Comparison of ENCODE assay signal across 18 cellular contexts in the genomic region with DNA sequence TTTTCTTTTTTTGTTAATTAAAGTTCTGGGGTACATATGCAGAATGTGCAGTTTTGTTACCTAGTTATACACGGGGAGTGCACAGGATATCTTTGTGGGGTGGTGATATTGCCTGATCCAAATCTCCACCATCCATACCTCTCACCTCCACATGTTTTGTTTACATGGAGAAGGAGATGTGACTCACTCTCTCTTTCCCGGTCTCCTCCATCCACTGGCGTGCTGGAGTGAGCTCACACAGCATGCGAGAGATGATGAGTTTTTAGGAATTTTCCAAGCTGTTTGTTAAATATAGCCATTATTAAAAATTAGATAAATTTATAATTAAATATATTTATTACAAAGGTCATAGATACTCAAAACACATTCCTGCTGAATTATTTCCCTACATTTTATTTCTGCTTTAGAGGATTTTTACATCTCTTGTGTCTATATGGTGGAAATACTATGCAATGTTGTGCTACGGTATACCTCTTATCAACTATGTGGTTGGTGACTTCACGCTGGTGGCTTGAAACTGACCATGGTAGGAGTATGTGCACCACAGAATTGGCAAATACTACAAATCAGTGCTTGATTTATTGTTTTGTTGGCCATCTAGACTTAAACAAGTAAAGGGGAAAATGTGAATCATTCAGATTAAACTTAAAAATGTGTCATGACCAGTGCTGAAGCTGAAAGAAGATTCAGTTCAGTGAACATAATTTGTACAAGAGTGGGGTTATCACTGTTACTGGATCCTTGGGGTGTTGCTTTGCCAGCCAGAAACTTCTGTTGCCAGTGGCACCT.
DNase-seq lines count a peak whose midpoint lies in the region; ATAC-seq, FAIRE-seq and TF ChIP-seq lines count a peak whose summit lies in the region.
"Had no signal": no experiment of that assay in that cellular context is flagged by ENCODE, and none has a peak within 500 bp of the region (broad histone marks: within the 10 kb centered on the region; RNA-seq: fewer than 3 reads in every experiment).

No MANE protein-coding gene starts in this region.

- H3K4me1 ChIP-seq in testis (no peaks in the 10 kb centered on the region), body of pancreas (no peaks in the 10 kb centered on the region)
- H3K4me1 ChIP-seq: right atrium auricular region had no signal

- no peak for FAIRE-seq in urothelium cell line (lab: Jason Lieb, UNC)

- DNase-seq in HK-2 (ENCODE audit: unreplicated experiment): peak; percentile 16
- peak; percentile 97 for DNase-seq in amniotic epithelial cell (ENCODE audit: low read depth)
- DNase-seq in fibroblast of the aortic adventitia (ENCODE audit: low read depth): peak; percentile 85
- peak; percentile 17 for DNase-seq in urothelium cell line (ENCODE audit: low spot score)
- no peak for DNase-seq in testis
- no peak for DNase-seq in left cardiac atrium
- no peak for DNase-seq in body of pancreas
- DNase-seq: activated CD4-positive, alpha-beta T cell treated with anti-CD3 and anti-CD28 coated beads, Interleukin-2, amount 50 U/mL, for 48 hours; amygdala; CD4-positive, alpha-beta T cell; heart left ventricle; KG1; naive B cell; NCI-H1694 treated with DMSO at 0.1 percent for 48 hours; NCI-H526 treated with DMSO at 0.1 percent for 48 hours; stimulated activated CD4-positive, alpha-beta T cell treated with anti-CD3 and anti-CD28 coated beads, Interleukin-4, amount 100 ng/mL, for 24 hours had no signal

- H3K4me3 ChIP-seq in fibroblast of the aortic adventitia (ENCODE audit: low read depth, low read length) (no peak overlapping the region), testis (no peak overlapping the region), body of pancreas (no peak overlapping the region)
- H3K4me3 ChIP-seq: heart left ventricle, right atrium auricular region had no signal

- no peak overlapping the region for H3K27ac ChIP-seq in testis
- no peak overlapping the region for H3K27ac ChIP-seq in body of pancreas
- H3K27ac ChIP-seq: heart left ventricle, right atrium auricular region had no signal

- H3K27me3 ChIP-seq in testis (no peaks in the 10 kb centered on the region), body of pancreas (no peaks in the 10 kb centered on the region)
- H3K27me3 ChIP-seq: heart left ventricle, right atrium auricular region had no signal

- ATAC-seq in left cardiac atrium (no peak), body of pancreas (no peak)
- ATAC-seq: stimulated activated memory B cell treated with anti-CD40 and anti-IgM and Interleukin-4, amounts not matched to agents 10 μg/mL and 1 μg/mL and 100 μg/mL, for 72 hours had no signal

- TF ChIP-seq CTCF in fibroblast of the aortic adventitia (IDR thresholded peaks at IDR 0.05; ENCODE audit: insufficient read depth, low read length) (no peak), testis (IDR thresholded peaks at IDR 0.05) (no peak), body of pancreas (IDR thresholded peaks at IDR 0.05) (no peak)

- H3K36me3 ChIP-seq in testis (ENCODE audit: low read depth, missing control alignments): no peaks in the 10 kb centered on the region
- no peaks in the 10 kb centered on the region for H3K36me3 ChIP-seq in body of pancreas (replicated peaks in 1 of 2; ENCODE audit: insufficient read depth in 1 of 2, low read depth in 2 of 2)
- H3K36me3 ChIP-seq: heart left ventricle, right atrium auricular region had no signal

- TF ChIP-seq POLR2A in testis (IDR thresholded peaks at IDR 0.05) (no peak), body of pancreas (IDR thresholded peaks at IDR 0.05) (no peak)

- intact Hi-C loops in testis (cut with DNase I; ENCODE audit: low total_unique reads): no loop called here
- intact Hi-C loops in left cardiac atrium (cut with DNase I): no loop called here
- intact Hi-C loops in body of pancreas (cut with DNase I): no loop called here

- H3K9me3 ChIP-seq in testis (no peaks in the 10 kb centered on the region), body of pancreas (peaks cover 0 to 5% (median 0%) of the 10 kb centered on the region in 3 donors)
- H3K9me3 ChIP-seq: right atrium auricular region had no signal

- WGBS in testis, 2 donors: 65 to 67% methylated on average over 6 of the region's 6 CpGs
- 62 to 71% methylated on average over 6 of the region's 6 CpGs for WGBS in body of pancreas, 2 donors

Comparison
In these comparisons a context has a peak if more than half of its experiments do, and no peak if none do; other contexts are left out.
1. DNase-seq: peak in HK-2 (single experiment), amniotic epithelial cell (single experiment), fibroblast of the aortic adventitia (single experiment) and urothelium cell line (single experiment); none in testis (single experiment), left cardiac atrium (single experiment) and body of pancreas (0 of 4).